ENCODE assay signal across 11 cellular contexts in the genomic region with DNA sequence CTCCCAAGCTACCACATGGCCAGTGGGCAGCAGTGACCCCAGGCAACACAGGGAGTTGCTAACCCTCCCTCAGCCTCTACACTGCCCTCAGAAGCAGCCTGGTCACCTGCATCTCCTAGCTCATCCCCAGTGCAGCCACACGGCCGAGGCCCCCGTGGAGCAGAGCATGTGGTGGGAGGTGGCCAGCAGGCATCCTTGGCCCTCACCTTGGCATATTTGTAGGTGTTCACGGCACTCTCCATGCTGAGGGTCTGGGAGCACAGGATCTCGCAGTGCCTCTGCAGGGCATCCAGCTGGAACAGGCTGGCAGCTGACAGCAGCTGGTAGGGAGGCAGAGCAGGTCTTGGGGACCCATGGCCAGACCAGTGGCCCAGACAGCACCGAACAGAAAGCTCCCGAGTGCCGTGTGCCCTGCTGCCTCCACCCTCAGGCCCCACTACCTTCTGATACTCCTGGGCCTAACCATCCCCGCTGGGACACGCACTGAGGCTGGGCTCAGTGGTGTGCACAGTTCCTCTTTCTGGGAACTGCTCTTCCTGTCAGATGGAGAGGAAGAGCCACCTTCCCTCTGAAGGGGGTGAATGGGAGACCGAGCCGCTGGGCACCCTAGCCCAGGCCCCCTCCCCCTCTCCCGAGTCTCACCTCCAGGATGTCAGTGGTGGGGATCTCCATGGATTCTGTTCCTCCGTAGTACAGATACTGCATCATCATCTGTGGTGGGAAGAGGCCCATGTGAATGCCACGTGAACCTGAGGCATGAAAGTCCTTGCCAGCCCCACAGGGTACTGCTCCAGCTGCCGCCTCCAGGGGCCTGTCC.
A peak's percentile ranks its signal among the peaks of the same experiment; 100 is the strongest.
DNase-seq lines count a peak whose midpoint lies in the region; ATAC-seq and TF ChIP-seq lines count a peak whose summit lies in the region.
"Had no signal": no experiment of that assay in that cellular context is flagged by ENCODE, and none has a peak within 500 bp of the region (broad histone marks: within the 10 kb centered on the region; RNA-seq: fewer than 3 reads in every experiment).

No MANE protein-coding gene starts in this region.

- H3K27ac ChIP-seq in coronary artery, result peak overlapping the region; percentile 58 to 82

- no peak for TF ChIP-seq CTCF in coronary artery (IDR thresholded peaks at IDR 0.05)

- DNase-seq in CD1c-positive myeloid dendritic cell (ENCODE audit: extremely low spot score) (peak; percentile 63), coronary artery (ENCODE audit: low spot score) (no peak), SW 1271 (lab: John Stamatoyannopoulos, UW) (no peak), HEK293T (ENCODE audit: extremely low spot score) (no peak), dedifferentiated amniotic fluid mesenchymal stem cell (ENCODE audit: extremely low spot score) (no peak)
- DNase-seq in stimulated activated CD4-positive, alpha-beta T cell treated with anti-CD3 and anti-CD28 coated beads, Interleukin-15, amount 100 ng/mL, for 24 hours, result no peak
- DNase-seq: Caco-2 had no signal

- ATAC-seq in GM19455 (IDR thresholded peaks at IDR 0.05; ENCODE audit: unreplicated experiment) (peak; percentile 58), HG03196 (IDR thresholded peaks at IDR 0.05; ENCODE audit: unreplicated experiment) (peak; percentile 51)

- H3K4me3 ChIP-seq in coronary artery, result no peak overlapping the region
- H3K4me3 ChIP-seq: SK-N-MC, spleen had no signal

- CTCF ChIA-PET in HEK293T (lab: Yijun Ruan, JAX), result no interaction called here

- POLR2A ChIA-PET in HEK293T (lab: Yijun Ruan, JAX), result no interaction called here

TF ChIP-seq in HEK293T, 16 proteins besides CTCF, POLR2A, EP300 and RAD21:
- TF ChIP-seq SP1 (IDR thresholded peaks at IDR 0.05) (no peak), FOXK2 (IDR thresholded peaks at IDR 0.05) (no peak), FOXA1 (IDR thresholded peaks at IDR 0.05) (no peak), L3MBTL2 (conservative IDR thresholded peaks at IDR 0.05) (no peak), NFRKB (IDR thresholded peaks at IDR 0.05) (no peak), TARDBP (IDR thresholded peaks at IDR 0.05) (no peak), ZNF384 (IDR thresholded peaks at IDR 0.05) (no peak), LEF1 (IDR thresholded peaks at IDR 0.05; ENCODE audit: borderline replicate concordance) (no peak), CTBP1 (IDR thresholded peaks at IDR 0.05; ENCODE audit: borderline replicate concordance) (no peak), BHLHE40 (IDR thresholded peaks at IDR 0.05; ENCODE audit: borderline replicate concordance) (no peak), ELF4 (IDR thresholded peaks at IDR 0.05) (no peak), ARNT (IDR thresholded peaks at IDR 0.05) (no peak), FOXM1 (IDR thresholded peaks at IDR 0.05; ENCODE audit: borderline replicate concordance) (no peak), SUZ12 (IDR thresholded peaks at IDR 0.05) (no peak)
- TF ChIP-seq, protein P1, sequence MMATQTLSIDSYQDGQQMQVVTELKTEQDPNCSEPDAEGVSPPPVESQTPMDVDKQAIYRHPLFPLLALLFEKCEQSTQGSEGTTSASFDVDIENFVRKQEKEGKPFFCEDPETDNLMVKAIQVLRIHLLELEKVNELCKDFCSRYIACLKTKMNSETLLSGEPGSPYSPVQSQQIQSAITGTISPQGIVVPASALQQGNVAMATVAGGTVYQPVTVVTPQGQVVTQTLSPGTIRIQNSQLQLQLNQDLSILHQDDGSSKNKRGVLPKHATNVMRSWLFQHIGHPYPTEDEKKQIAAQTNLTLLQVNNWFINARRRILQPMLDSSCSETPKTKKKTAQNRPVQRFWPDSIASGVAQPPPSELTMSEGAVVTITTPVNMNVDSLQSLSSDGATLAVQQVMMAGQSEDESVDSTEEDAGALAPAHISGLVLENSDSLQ (IDR thresholded peaks at IDR 0.05), result no peak
